10 cellular contexts compared by ENCODE assay signal in the genomic region with DNA sequence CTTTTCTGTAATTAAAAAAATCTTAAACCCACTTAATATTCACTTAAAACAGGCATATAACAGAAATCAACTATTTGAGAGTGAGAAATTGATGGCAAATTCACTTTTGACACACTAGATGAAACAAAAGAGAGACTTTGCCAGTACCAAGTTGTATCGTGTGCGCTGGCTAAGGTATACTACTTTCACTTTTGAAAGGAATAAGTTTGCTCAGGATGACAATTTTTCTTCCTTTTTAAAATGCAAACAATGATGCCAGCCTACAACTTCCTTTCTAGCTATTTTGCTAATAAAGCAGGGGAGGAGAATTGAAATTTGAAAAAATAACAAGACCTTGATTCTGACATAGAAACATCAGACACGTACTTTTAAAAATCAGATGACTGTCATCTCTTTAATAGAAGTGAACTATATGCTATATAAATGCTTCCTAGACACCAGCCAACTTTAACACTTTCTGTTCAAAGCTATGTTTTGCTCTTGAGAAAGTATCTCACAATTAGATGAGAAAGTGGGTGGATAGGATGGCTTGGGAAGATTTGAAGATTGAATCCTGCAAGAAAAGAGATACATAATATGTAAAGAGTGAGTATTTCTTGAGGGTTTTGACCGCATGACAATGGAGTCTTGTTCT. TPM values are rescaled to one million over a fixed set of nuclear protein-coding genes. Genes with fewer than 3 reads are reported as not detected.
DNase-seq lines count a peak whose midpoint lies in the region; ATAC-seq and TF ChIP-seq lines count a peak whose summit lies in the region.
"Had no signal": no experiment of that assay in that cellular context is flagged by ENCODE, and none has a peak within 500 bp of the region (broad histone marks: within the 10 kb centered on the region; RNA-seq: fewer than 3 reads in every experiment).

No MANE protein-coding gene starts in this region.

- H4K91ac ChIP-seq in H9 (ENCODE audit: insufficient read length, low read depth, low read length), result no peak overlapping the region

- no peak overlapping the region for H3K23ac ChIP-seq in H9 (ENCODE audit: insufficient read length, low read depth, low read length)

- no peak overlapping the region for H2BK120ac ChIP-seq in H9 (ENCODE audit: low read depth, low read length, poor library complexity, severe bottlenecking)

- no peak overlapping the region for H3K27ac Mint-ChIP-seq in stimulated activated naive CD8-positive, alpha-beta T cell treated with anti-CD3 and anti-CD28 coated beads, Interleukin-15, Interleukin-2, amounts not matched to agents 100 ng/mL and 50 ng/mL, for 24 hours
- H3K27ac Mint-ChIP-seq in MCF 10A (ENCODE audit: low read depth, unreplicated experiment), result peak overlapping the region; percentile 96
- no peak overlapping the region for H3K27ac Mint-ChIP-seq in H9

- H3K79me1 ChIP-seq in H9 (ENCODE audit: insufficient read depth, low read depth, low read length, poor library complexity, severe bottlenecking), result no peaks in the 10 kb centered on the region

- H3K4me2 ChIP-seq in H9 (ENCODE audit: insufficient read depth, insufficient read length, low read length), result no peak overlapping the region

- no peak overlapping the region for H3K18ac ChIP-seq in H9 (ENCODE audit: insufficient read length, low read depth, low read length)

- H3K9me3 Mint-ChIP-seq in stimulated activated naive CD8-positive, alpha-beta T cell treated with anti-CD3 and anti-CD28 coated beads, Interleukin-15, Interleukin-2, amounts not matched to agents 100 ng/mL and 50 ng/mL, for 24 hours, result no peaks in the 10 kb centered on the region
- no peaks in the 10 kb centered on the region for H3K9me3 Mint-ChIP-seq in MCF 10A (ENCODE audit: unreplicated experiment)
- H3K9me3 Mint-ChIP-seq in H9, result no peaks in the 10 kb centered on the region

- H3K23me2 ChIP-seq in H9 (ENCODE audit: insufficient read length, low read depth, low read length, poor library complexity, severe bottlenecking), result no peaks in the 10 kb centered on the region

- H2BK12ac ChIP-seq in H9 (ENCODE audit: insufficient read length, low read depth, low read length), result no peak overlapping the region

- no peak overlapping the region for H3K56ac ChIP-seq in H9 (ENCODE audit: insufficient read length, low read depth, low read length)

- CTCF ChIA-PET in MCF 10A (lab: Yijun Ruan, JAX), result interaction anchor here (0.7 to 3.5 kb wide), 7 partner anchors 10 to 502 kb away, joined by 3 to 32 read pairs (median 5); no protein-coding TSS in a partner anchor
- CTCF ChIA-PET in RWPE1 (lab: Yijun Ruan, JAX), result interaction anchor here (0.6 kb wide), 2 partner anchors 208 to 906 kb away, joined by 3 to 4 read pairs; no protein-coding TSS in a partner anchor

- peaks cover 15% of the 10 kb centered on the region for H3K4me1 Mint-ChIP-seq in stimulated activated naive CD8-positive, alpha-beta T cell treated with anti-CD3 and anti-CD28 coated beads, Interleukin-15, Interleukin-2, amounts not matched to agents 100 ng/mL and 50 ng/mL, for 24 hours (ENCODE audit: low read depth)
- peaks cover 76% of the 10 kb centered on the region for H3K4me1 Mint-ChIP-seq in MCF 10A (ENCODE audit: insufficient read depth, unreplicated experiment)
- H3K4me1 Mint-ChIP-seq in H9, result peaks cover 14 to 30% of the 10 kb centered on the region in 2 experiments

- H4K8ac ChIP-seq in H9 (replicated peaks; ENCODE audit: insufficient read length, low read depth, low read length), result no peak overlapping the region

- H3K36me3 Mint-ChIP-seq in stimulated activated naive CD8-positive, alpha-beta T cell treated with anti-CD3 and anti-CD28 coated beads, Interleukin-15, Interleukin-2, amounts not matched to agents 100 ng/mL and 50 ng/mL, for 24 hours (ENCODE audit: low read depth), result no peaks in the 10 kb centered on the region
- H3K36me3 Mint-ChIP-seq in MCF 10A (ENCODE audit: insufficient read depth, unreplicated experiment) (peaks cover 10% of the 10 kb centered on the region), H9 (ENCODE audit: insufficient read depth in 1 of 3, low read depth in 3 of 3) (no peaks in the 10 kb centered on the region)

- no peak overlapping the region for H3K4ac ChIP-seq in H9 (ENCODE audit: low read depth, low read length)

- peaks cover 0 to 28% of the 10 kb centered on the region in 2 donors for H3K36me3 ChIP-seq in muscle layer of duodenum (ENCODE audit: control insufficient read depth in 1 of 2, insufficient read depth in 2 of 2, low read length in 2 of 2)

- H3T11ph ChIP-seq in H9 (ENCODE audit: low read length), result no peak overlapping the region

- no peaks in the 10 kb centered on the region for H3K79me2 ChIP-seq in H9 (ENCODE audit: insufficient read depth, low read length)

- TF ChIP-seq CTCF in MCF 10A (IDR thresholded peaks at IDR 0.05; ENCODE audit: unreplicated experiment) (no peak), H9 (conservative IDR thresholded peaks at IDR 0.05) (no peak), RWPE1 (conservative IDR thresholded peaks at IDR 0.05; ENCODE audit: low read depth) (no peak)

- H3K27me3 ChIP-seq in muscle layer of duodenum (ENCODE audit: low read depth, low read length), result no peaks in the 10 kb centered on the region
- no peaks in the 10 kb centered on the region for H3K27me3 ChIP-seq in H9 (ENCODE audit: insufficient read depth, low read length)

- intact Hi-C loops in MCF 10A (cut with micrococcal nuclease), result loop anchor here (1.0 to 2.0 kb wide), 2 partner anchors 45 to 57 kb away; no protein-coding TSS in a partner anchor

- H2AFZ ChIP-seq in H9 (ENCODE audit: low read length), result no peak overlapping the region

- H4K5ac ChIP-seq in H9 (ENCODE audit: insufficient read length, low read depth, low read length), result no peak overlapping the region

- no peak overlapping the region for H3K14ac ChIP-seq in H9 (ENCODE audit: insufficient read depth, low read length)

- TSS peak; percentile 88 for BruUV-seq in MCF 10A (replicated peaks; lab: Mats Ljungman, UMichigan)

- peaks cover 8% of the 10 kb centered on the region for H3K27me3 Mint-ChIP-seq in stimulated activated naive CD8-positive, alpha-beta T cell treated with anti-CD3 and anti-CD28 coated beads, Interleukin-15, Interleukin-2, amounts not matched to agents 100 ng/mL and 50 ng/mL, for 24 hours
- H3K27me3 Mint-ChIP-seq in MCF 10A (ENCODE audit: insufficient read depth, unreplicated experiment) (no peaks in the 10 kb centered on the region), H9 (ENCODE audit: low read depth) (peaks cover 4% of the 10 kb centered on the region; the same call in 1 of the 2 replicates)

- no peak overlapping the region for H2BK20ac ChIP-seq in H9 (ENCODE audit: low read depth, low read length, poor library complexity, severe bottlenecking)

- H2BK5ac ChIP-seq in H9 (ENCODE audit: insufficient read length, low read length), result no peak overlapping the region

- no peaks in the 10 kb centered on the region for H4K20me1 ChIP-seq in H9 (ENCODE audit: control insufficient read depth, insufficient read depth, insufficient read length)

- peak overlapping the region; percentile 65 for H3K4me3 Mint-ChIP-seq in stimulated activated naive CD8-positive, alpha-beta T cell treated with anti-CD3 and anti-CD28 coated beads, Interleukin-15, Interleukin-2, amounts not matched to agents 100 ng/mL and 50 ng/mL, for 24 hours
- H3K4me3 Mint-ChIP-seq in MCF 10A (ENCODE audit: unreplicated experiment), result peak overlapping the region; percentile 76
- H3K4me3 Mint-ChIP-seq in H9, result no peak overlapping the region

- H2BK15ac ChIP-seq in H9 (ENCODE audit: low read depth, low read length), result no peak overlapping the region

- H3K9me3 ChIP-seq in muscle layer of duodenum (ENCODE audit: control insufficient read depth in 1 of 2, low read length in 2 of 2) (no peaks in the 10 kb centered on the region), H9 (ENCODE audit: control insufficient read depth, low read depth, low read length) (no peaks in the 10 kb centered on the region)

- H2AK5ac ChIP-seq in H9 (ENCODE audit: insufficient read length, low read length), result no peak overlapping the region

- ATAC-seq in stimulated activated naive CD8-positive, alpha-beta T cell treated with anti-CD3 and anti-CD28 coated beads, Interleukin-15, Interleukin-2, amounts not matched to agents 100 U/mL and 50 U/mL, for 24 hours, result no peak

- no CpG with 5 or more reads among the region's 4 CpGs for WGBS in H9 (ENCODE audit: extremely low coverage, insufficient read length, low lambda C conversion rate)

- no peak overlapping the region for H3K9ac ChIP-seq in H9 (ENCODE audit: extremely low read depth, insufficient read length, low read length)

- H3K27ac ChIP-seq in muscle layer of duodenum (ENCODE audit: low read length) (peak overlapping the region; percentile 58), H9 (ENCODE audit: insufficient read length, low read depth, low read length) (no peak overlapping the region), RWPE1 (no peak overlapping the region)

- no peak for DNase-seq in stimulated activated naive CD8-positive, alpha-beta T cell treated with anti-CD3 and anti-CD28 coated beads, Interleukin-15, Interleukin-2, amounts not matched to agents 100 U/mL and 50 U/mL, for 24 hours
- DNase-seq in MCF 10A (ENCODE audit: unreplicated experiment) (no peak), H9 (no peak), epidermal melanocyte (ENCODE audit: insufficient read length, low spot score) (no peak), RWPE1 (ENCODE audit: low spot score) (no peak)
- no peak for DNase-seq in stimulated activated CD4-positive, alpha-beta T cell treated with anti-CD3 and anti-CD28 coated beads, Interleukin-2, amount 100 ng/mL, for 48 hours
- DNase-seq: NCI-H1694 treated with DMSO at 0.1 percent for 48 hours had no signal

- H3K4me3 ChIP-seq in muscle layer of duodenum (ENCODE audit: low read depth in 1 of 2, low read length in 2 of 2), result peak overlapping the region; percentile 41 to 59

- POLR2A ChIA-PET in MCF 10A (lab: Yijun Ruan, JAX) (interaction anchor here (0.6 to 7.2 kb wide), 25 partner anchors 10 to 864 kb away, joined by 3 to 290 read pairs (median 5); no protein-coding TSS in a partner anchor), RWPE1 (lab: Yijun Ruan, JAX; ENCODE audit: low non-redundant PET) (interaction anchor here (0.8 kb wide), 1 partner anchor 23 kb away, joined by 3 read pairs; no protein-coding TSS in a partner anchor)

- peaks cover 0 to 21% of the 10 kb centered on the region in 2 donors for H3K4me1 ChIP-seq in muscle layer of duodenum (ENCODE audit: control insufficient read depth in 1 of 2, insufficient read depth in 2 of 2, low read length in 2 of 2)
- no peaks in the 10 kb centered on the region for H3K4me1 ChIP-seq in H9 (ENCODE audit: insufficient read depth, low read length)

RNA-seq across cellular contexts. Expression of a gene that starts 41.6 kb away (rescaled TPM):
- total RNA-seq in MCF 10A (2022), result 4.1 and 4.5 TPM in 2 replicates
- total RNA-seq in H9 (2021), result not detected in 2 replicates
- total RNA-seq: mononuclear cell had no signal

Comparison
In these comparisons a context has a peak if more than half of its experiments do, and no peak if none do; other contexts are left out.
1. H3K4me3 Mint-ChIP-seq: peak in stimulated activated naive CD8-positive, alpha-beta T cell treated with anti-CD3 and anti-CD28 coated beads, Interleukin-15, Interleukin-2, amounts not matched to agents 100 ng/mL and 50 ng/mL, for 24 hours (single experiment) and MCF 10A (single experiment); none in H9 (0 of 2).